18 cellular contexts compared by ENCODE assay signal in genomic region chr6:111795558-111795957, GRCh38.
DNase-seq lines count a peak whose midpoint lies in the region; ATAC-seq and TF ChIP-seq lines count a peak whose summit lies in the region.
"Had no signal": no experiment of that assay in that cellular context is flagged by ENCODE, and none has a peak within 500 bp of the region (broad histone marks: within the 10 kb centered on the region; RNA-seq: fewer than 3 reads in every experiment).

No MANE protein-coding gene starts in this region.

- H3K4me1 Mint-ChIP-seq in CD4-positive, CD25-positive, alpha-beta regulatory T cell, result peaks cover 68 to 93% (median 82%) of the 10 kb centered on the region in 4 donors
- H3K4me1 Mint-ChIP-seq in CD4-positive, alpha-beta memory T cell, result peaks cover 24 to 72% (median 46%) of the 10 kb centered on the region in 4 donors

- H3K27ac Mint-ChIP-seq in CD4-positive, CD25-positive, alpha-beta regulatory T cell, result peak overlapping the region; percentile 78 to 96 (median 87)
- H3K27ac Mint-ChIP-seq in CD4-positive, alpha-beta memory T cell, result peak overlapping the region in 6 of 7 donors; percentile 75 to 95 (median 90)
- H3K27ac Mint-ChIP-seq: GM23338 had no signal

- peak overlapping the region; percentile 64 for H3K27ac ChIP-seq in CD4-positive, CD25-positive, alpha-beta regulatory T cell (ENCODE audit: insufficient read depth, low read length, poor library complexity, severe bottlenecking)
- H3K27ac ChIP-seq in CD4-positive, alpha-beta memory T cell (ENCODE audit: low read depth, low read length), result peak overlapping the region; percentile 45
- H3K27ac ChIP-seq in VCaP, result peak overlapping the region; percentile 30
- H3K27ac ChIP-seq in effector memory CD4-positive, alpha-beta T cell (ENCODE audit: insufficient read depth, low read length, poor library complexity, severe bottlenecking), result peak overlapping the region; percentile 33
- H3K27ac ChIP-seq: coronary artery, pancreas had no signal

- H3K4me1 ChIP-seq in CD4-positive, CD25-positive, alpha-beta regulatory T cell (ENCODE audit: control insufficient read depth, insufficient read depth, low read length, poor library complexity, severe bottlenecking), result peaks cover 76% of the 10 kb centered on the region
- peaks cover 92% of the 10 kb centered on the region for H3K4me1 ChIP-seq in CD4-positive, alpha-beta memory T cell (ENCODE audit: insufficient read depth, low read length)
- H3K4me1 ChIP-seq in effector memory CD4-positive, alpha-beta T cell (ENCODE audit: control insufficient read depth, insufficient read depth, low read length, poor library complexity, severe bottlenecking), result peaks cover 37% of the 10 kb centered on the region
- H3K4me1 ChIP-seq: pancreas had no signal

- no peaks in the 10 kb centered on the region for H3K9me3 ChIP-seq in CD4-positive, CD25-positive, alpha-beta regulatory T cell (ENCODE audit: control insufficient read depth in 2 of 2, low read length in 2 of 2)
- H3K9me3 ChIP-seq in CD4-positive, alpha-beta memory T cell (ENCODE audit: control insufficient read depth in 1 of 2, low read length in 2 of 2), result no peaks in the 10 kb centered on the region
- no peaks in the 10 kb centered on the region for H3K9me3 ChIP-seq in effector memory CD4-positive, alpha-beta T cell (ENCODE audit: control insufficient read depth, low read length)
- H3K9me3 ChIP-seq: pancreas had no signal

- intact Hi-C loops in CD4-positive, alpha-beta memory T cell (cut with micrococcal nuclease), result loop anchor here (2.0 kb wide), 1 partner anchor 15 kb away; no protein-coding TSS in a partner anchor

- TF ChIP-seq CTCF in VCaP (conservative IDR thresholded peaks at IDR 0.05), result no peak

- H3K4me3 ChIP-seq in CD4-positive, CD25-positive, alpha-beta regulatory T cell (ENCODE audit: low read depth, low read length), result peak overlapping the region; percentile 65
- H3K4me3 ChIP-seq in CD4-positive, alpha-beta memory T cell (ENCODE audit: low read length in 2 of 2), result peak overlapping the region in 1 of 2 donors; percentile 2
- H3K4me3 ChIP-seq in effector memory CD4-positive, alpha-beta T cell (ENCODE audit: insufficient read depth, low read depth, low read length, poor library complexity, severe bottlenecking), result peak overlapping the region; percentile 27
- H3K4me3 ChIP-seq: coronary artery, GM23338, lung, pancreas had no signal

- no peaks in the 10 kb centered on the region for H3K27me3 ChIP-seq in CD4-positive, CD25-positive, alpha-beta regulatory T cell (ENCODE audit: control insufficient read depth, insufficient read depth, low read length)
- H3K27me3 ChIP-seq in CD4-positive, alpha-beta memory T cell (ENCODE audit: insufficient read depth, low read length), result no peaks in the 10 kb centered on the region
- H3K27me3 ChIP-seq in effector memory CD4-positive, alpha-beta T cell (replicated peaks; ENCODE audit: control insufficient read depth, insufficient read depth, low read length, poor library complexity, severe bottlenecking), result no peaks in the 10 kb centered on the region
- H3K27me3 ChIP-seq: pancreas had no signal

- no peaks in the 10 kb centered on the region for H3K9me3 Mint-ChIP-seq in CD4-positive, CD25-positive, alpha-beta regulatory T cell
- no peaks in the 10 kb centered on the region for H3K9me3 Mint-ChIP-seq in CD4-positive, alpha-beta memory T cell
- H3K9me3 Mint-ChIP-seq: GM23338 had no signal

- peak overlapping the region; percentile 74 to 87 (median 80) for H3K4me3 Mint-ChIP-seq in CD4-positive, CD25-positive, alpha-beta regulatory T cell
- peak overlapping the region in 7 of 8 donors; percentile 63 to 84 (median 81) for H3K4me3 Mint-ChIP-seq in CD4-positive, alpha-beta memory T cell
- H3K4me3 Mint-ChIP-seq: GM23338 had no signal

- H3K27me3 Mint-ChIP-seq in CD4-positive, CD25-positive, alpha-beta regulatory T cell, result no peaks in the 10 kb centered on the region
- H3K27me3 Mint-ChIP-seq in CD4-positive, alpha-beta memory T cell, result no peaks in the 10 kb centered on the region

- peaks cover 8% of the 10 kb centered on the region for H3K36me3 ChIP-seq in CD4-positive, CD25-positive, alpha-beta regulatory T cell (ENCODE audit: control insufficient read depth, insufficient read depth, low read length)
- no peaks in the 10 kb centered on the region for H3K36me3 ChIP-seq in CD4-positive, alpha-beta memory T cell (ENCODE audit: insufficient read depth, low read length)
- H3K36me3 ChIP-seq in effector memory CD4-positive, alpha-beta T cell (ENCODE audit: control insufficient read depth, insufficient read depth, low read length), result no peaks in the 10 kb centered on the region
- H3K36me3 ChIP-seq: pancreas had no signal

- POLR2A ChIA-PET in CD4-positive, alpha-beta memory T cell (lab: Charles Lee; ENCODE audit: partially characterized antibody), result interaction anchor here (1.0 to 8.3 kb wide), 12 partner anchors 11 to 78 kb away, joined by 3 to 55 read pairs (median 4); partner anchors contain the start of gene FYN

- ATAC-seq in CD4-positive, CD25-positive, alpha-beta regulatory T cell (ENCODE audit: low read depth in 2 of 2), result no peak
- no peak for ATAC-seq in HG02840 (IDR thresholded peaks at IDR 0.05; ENCODE audit: low FRiP score, unreplicated experiment)
- ATAC-seq: GM23338, pancreas, sciatic nerve had no signal

- CTCF ChIA-PET in CD4-positive, alpha-beta memory T cell (lab: Charles Lee; ENCODE audit: partially characterized antibody), result interaction anchor here (1.0 to 1.5 kb wide), 5 partner anchors 9 to 31 kb away, joined by 3 to 10 read pairs (median 5); no protein-coding TSS in a partner anchor

- H3K36me3 Mint-ChIP-seq in CD4-positive, CD25-positive, alpha-beta regulatory T cell, result peaks cover 15% of the 10 kb centered on the region
- H3K36me3 Mint-ChIP-seq in CD4-positive, alpha-beta memory T cell, result peaks cover 5 to 32% of the 10 kb centered on the region in 2 donors

- DNase-seq in CD4-positive, CD25-positive, alpha-beta regulatory T cell, result no peak
- no peak for DNase-seq in CD4-positive, alpha-beta memory T cell
- no peak for DNase-seq in effector memory CD4-positive, alpha-beta T cell
- DNase-seq in AG20443 (ENCODE audit: low spot score), result no peak
- DNase-seq in stimulated activated CD4-positive, alpha-beta T cell treated with anti-CD3 and anti-CD28 coated beads, Interleukin-4, amount 100 ng/mL, for 24 hours, result no peak
- no peak for DNase-seq in globus pallidus (ENCODE audit: low spot score)
- DNase-seq: AML-193, foreskin melanocyte, kidney, NCI-H1105 treated with DMSO at 0.1 percent for 48 hours, pancreas, SW 1271 had no signal
